27 cellular contexts compared by ENCODE assay signal in genomic region chr19:16188521-16188920, GRCh38. TPM values are rescaled to one million over a fixed set of nuclear protein-coding genes. Genes with fewer than 3 reads are reported as not detected.
A peak's percentile ranks its signal among the peaks of the same experiment; 100 is the strongest.
DNase-seq lines count a peak whose midpoint lies in the region; ATAC-seq, FAIRE-seq and TF ChIP-seq lines count a peak whose summit lies in the region.
"Had no signal": no experiment of that assay in that cellular context is flagged by ENCODE, and none has a peak within 500 bp of the region (broad histone marks: within the 10 kb centered on the region; RNA-seq: fewer than 3 reads in every experiment).

No MANE protein-coding gene starts in this region.

- no peak overlapping the region for H3K4me3 ChIP-seq in astrocyte (ENCODE audit: insufficient read depth, low read depth, low read length)
- no peak overlapping the region for H3K4me3 ChIP-seq in naive thymus-derived CD4-positive, alpha-beta T cell (ENCODE audit: low read length)
- H3K4me3 ChIP-seq in WERI-Rb-1 (ENCODE audit: low read depth, low read length), result no peak overlapping the region
- H3K4me3 ChIP-seq: prostate gland, upper lobe of left lung had no signal

- FAIRE-seq in astrocyte (lab: Jason Lieb, UNC), result no peak

- peaks cover 35% of the 10 kb centered on the region for H3K79me2 ChIP-seq in astrocyte (ENCODE audit: insufficient read depth, low read length)

- no peak overlapping the region for H3K9ac ChIP-seq in astrocyte (ENCODE audit: low read length)

- no peaks in the 10 kb centered on the region for H3K27me3 Mint-ChIP-seq in stimulated activated naive CD8-positive, alpha-beta T cell treated with anti-CD3 and anti-CD28 coated beads, Interleukin-15, amount 100 ng/mL, for 72 hours
- H3K27me3 Mint-ChIP-seq in astrocyte (ENCODE audit: low read depth, unreplicated experiment) (no peaks in the 10 kb centered on the region), type B pancreatic cell (no peaks in the 10 kb centered on the region)
- peaks cover 0 to 2% (median 0%) of the 10 kb centered on the region in 5 donors for H3K27me3 Mint-ChIP-seq in naive thymus-derived CD4-positive, alpha-beta T cell

- no peaks in the 10 kb centered on the region for H3K27me3 ChIP-seq in astrocyte (ENCODE audit: insufficient read depth, low read length)
- no peaks in the 10 kb centered on the region for H3K27me3 ChIP-seq in naive thymus-derived CD4-positive, alpha-beta T cell (ENCODE audit: control insufficient read depth in 2 of 2, insufficient read depth in 2 of 2, low read length in 2 of 2)
- no peaks in the 10 kb centered on the region for H3K27me3 ChIP-seq in WERI-Rb-1 (ENCODE audit: insufficient read depth, low read depth, severe bottlenecking)
- H3K27me3 ChIP-seq in foreskin keratinocyte, result no peaks in the 10 kb centered on the region
- H3K27me3 ChIP-seq: BE2C, upper lobe of left lung had no signal

- H3K27ac Mint-ChIP-seq in stimulated activated naive CD8-positive, alpha-beta T cell treated with anti-CD3 and anti-CD28 coated beads, Interleukin-15, amount 100 ng/mL, for 72 hours, result peak overlapping the region; percentile 53 to 91
- no peak overlapping the region for H3K27ac Mint-ChIP-seq in astrocyte (ENCODE audit: unreplicated experiment)
- H3K27ac Mint-ChIP-seq in naive thymus-derived CD4-positive, alpha-beta T cell, result peak overlapping the region in 4 of 9 donors; percentile 4 to 57 (median 18)
- H3K27ac Mint-ChIP-seq in type B pancreatic cell, result peak overlapping the region; percentile 34

- no peak overlapping the region for H3K4me3 Mint-ChIP-seq in stimulated activated naive CD8-positive, alpha-beta T cell treated with anti-CD3 and anti-CD28 coated beads, Interleukin-15, amount 100 ng/mL, for 72 hours
- H3K4me3 Mint-ChIP-seq in astrocyte (ENCODE audit: unreplicated experiment) (peak overlapping the region; percentile 71), type B pancreatic cell (peak overlapping the region; percentile 42)
- peak overlapping the region in 4 of 10 donors; percentile 6 to 66 (median 28) for H3K4me3 Mint-ChIP-seq in naive thymus-derived CD4-positive, alpha-beta T cell

- POLR2A ChIA-PET in naive thymus-derived CD4-positive, alpha-beta T cell (lab: Charles Lee), result interaction anchor here (1.2 to 1.3 kb wide), 2 partner anchors 9 to 26 kb away, joined by 3 read pairs; partner anchors contain the start of gene AP1M1

- H3K9me3 ChIP-seq in astrocyte (ENCODE audit: insufficient read depth, low read depth, low read length) (no peaks in the 10 kb centered on the region), WERI-Rb-1 (ENCODE audit: severe bottlenecking) (no peaks in the 10 kb centered on the region)
- H3K9me3 ChIP-seq in naive thymus-derived CD4-positive, alpha-beta T cell (ENCODE audit: control insufficient read depth in 2 of 3, low read length in 3 of 3), result no peaks in the 10 kb centered on the region
- H3K9me3 ChIP-seq: BE2C, prostate gland, upper lobe of left lung had no signal

- DNase-seq in stimulated activated naive CD8-positive, alpha-beta T cell treated with anti-CD3 and anti-CD28 coated beads, Interleukin-15, amount 100 ng/mL, for 72 hours, result no peak
- no peak for DNase-seq in stimulated activated naive CD8-positive, alpha-beta T cell treated with anti-CD3 and anti-CD28 coated beads, Interleukin-15, Interleukin-2, amounts not matched to agents 100 U/mL and 50 U/mL, for 24 hours
- no peak for DNase-seq in astrocyte (ENCODE audit: low read depth)
- no peak for DNase-seq in naive thymus-derived CD4-positive, alpha-beta T cell
- no peak for DNase-seq in type B pancreatic cell (ENCODE audit: extremely low spot score, unreplicated experiment)
- no peak for DNase-seq in WERI-Rb-1
- DNase-seq in activated CD4-positive, CD25-positive, alpha-beta regulatory T cell treated with anti-CD3 and anti-CD28 coated beads, Interleukin-2, amount 50 U/mL, for 72 hours, result no peak
- no peak for DNase-seq in foreskin keratinocyte
- DNase-seq: ACHN; activated CD4-positive, alpha-beta T cell treated with anti-CD3 and anti-CD28 coated beads for 1 hour; activated effector memory CD4-positive, alpha-beta T cell treated with Interleukin-2 at 50 U/mL for 16 hours; amniotic stem cell; BE2C; COR-L47; DMS79 treated with DMSO at 0.1 percent for 48 hours; GOT3; hippocampal formation; NCI-H2107; SHP77; stimulated activated CD4-positive, alpha-beta T cell treated with anti-CD3 and anti-CD28 coated beads, Interleukin-12 subunit alpha, Interleukin-12 subunit beta, amount 100 ng/mL, for 4 hours; stimulated activated CD4-positive, alpha-beta T cell treated with anti-CD3 and anti-CD28 coated beads, Interleukin-2, amount 100 ng/mL, for 48 hours; substantia nigra; T-helper 2 cell; upper lobe of left lung had no signal

- intact Hi-C loops in naive thymus-derived CD4-positive, alpha-beta T cell (cut with micrococcal nuclease), result no loop called here

- peaks cover 12% of the 10 kb centered on the region for H3K4me1 ChIP-seq in astrocyte (ENCODE audit: insufficient read depth, low read length)
- peaks cover 13 to 16% of the 10 kb centered on the region in 2 donors for H3K4me1 ChIP-seq in naive thymus-derived CD4-positive, alpha-beta T cell (ENCODE audit: control insufficient read depth in 2 of 2, insufficient read depth in 2 of 2, low read length in 2 of 2)
- H3K4me1 ChIP-seq in foreskin keratinocyte, result peaks cover 4% of the 10 kb centered on the region
- H3K4me1 ChIP-seq: BE2C had no signal

- ATAC-seq in stimulated activated naive CD8-positive, alpha-beta T cell treated with anti-CD3 and anti-CD28 coated beads, Interleukin-15, amount 100 ng/mL, for 72 hours, result no peak
- no peak for ATAC-seq in stimulated activated naive CD8-positive, alpha-beta T cell treated with anti-CD3 and anti-CD28 coated beads, Interleukin-15, Interleukin-2, amounts not matched to agents 100 U/mL and 50 U/mL, for 24 hours
- ATAC-seq in naive thymus-derived CD4-positive, alpha-beta T cell, result no peak
- no peak for ATAC-seq in foreskin keratinocyte
- ATAC-seq: sciatic nerve had no signal

- TF ChIP-seq CTCF in astrocyte (IDR thresholded peaks at IDR 0.05; ENCODE audit: insufficient read depth, low read depth, low read length) (no peak), type B pancreatic cell (conservative IDR thresholded peaks at IDR 0.05) (no peak), WERI-Rb-1 (IDR thresholded peaks at IDR 0.05; ENCODE audit: low read depth, low read length) (no peak), foreskin keratinocyte (conservative IDR thresholded peaks at IDR 0.05) (no peak)

- peaks cover 32% of the 10 kb centered on the region for H4K20me1 ChIP-seq in astrocyte (ENCODE audit: insufficient read depth, low read length)

- CTCF ChIA-PET in naive thymus-derived CD4-positive, alpha-beta T cell (lab: Charles Lee), result interaction anchor here (0.7 to 0.9 kb wide), 2 partner anchors 147 to 226 kb away, joined by 3 to 4 read pairs; no protein-coding TSS in a partner anchor

- H3K4me2 ChIP-seq in astrocyte (ENCODE audit: low read length), result no peak overlapping the region

- H3K27ac ChIP-seq in astrocyte (ENCODE audit: low read depth, low read length) (no peak overlapping the region), WERI-Rb-1 (no peak overlapping the region), foreskin keratinocyte (no peak overlapping the region)
- H3K27ac ChIP-seq in naive thymus-derived CD4-positive, alpha-beta T cell (ENCODE audit: low read depth, low read length), result peak overlapping the region; percentile 2
- H3K27ac ChIP-seq: prostate gland, upper lobe of left lung had no signal

- H3K36me3 ChIP-seq in astrocyte (ENCODE audit: insufficient read depth, low read length) (peaks cover 30% of the 10 kb centered on the region), WERI-Rb-1 (peaks cover 45% of the 10 kb centered on the region)
- H3K36me3 ChIP-seq in naive thymus-derived CD4-positive, alpha-beta T cell (ENCODE audit: control insufficient read depth in 2 of 3, insufficient read depth in 3 of 3, low read length in 3 of 3), result peaks cover 10 to 59% (median 31%) of the 10 kb centered on the region in 3 experiments

- no peak overlapping the region for H2AFZ ChIP-seq in astrocyte (ENCODE audit: low read depth, low read length)

- H3K4me1 Mint-ChIP-seq in stimulated activated naive CD8-positive, alpha-beta T cell treated with anti-CD3 and anti-CD28 coated beads, Interleukin-15, amount 100 ng/mL, for 72 hours, result peaks cover 36% of the 10 kb centered on the region
- H3K4me1 Mint-ChIP-seq in astrocyte (ENCODE audit: low read depth, unreplicated experiment) (peaks cover 4% of the 10 kb centered on the region), type B pancreatic cell (ENCODE audit: unreplicated experiment) (peaks cover 18% of the 10 kb centered on the region)
- peaks cover 9 to 39% (median 30%) of the 10 kb centered on the region in 7 donors for H3K4me1 Mint-ChIP-seq in naive thymus-derived CD4-positive, alpha-beta T cell

- peaks cover 14% of the 10 kb centered on the region for H3K36me3 Mint-ChIP-seq in astrocyte (ENCODE audit: low read depth, unreplicated experiment)
- peaks cover 4 to 31% (median 11%) of the 10 kb centered on the region in 5 donors for H3K36me3 Mint-ChIP-seq in naive thymus-derived CD4-positive, alpha-beta T cell
- peaks cover 14% of the 10 kb centered on the region for H3K36me3 Mint-ChIP-seq in type B pancreatic cell

- no peaks in the 10 kb centered on the region for H3K9me3 Mint-ChIP-seq in stimulated activated naive CD8-positive, alpha-beta T cell treated with anti-CD3 and anti-CD28 coated beads, Interleukin-15, amount 100 ng/mL, for 72 hours
- H3K9me3 Mint-ChIP-seq in astrocyte (ENCODE audit: unreplicated experiment) (no peaks in the 10 kb centered on the region), type B pancreatic cell (no peaks in the 10 kb centered on the region)
- peaks cover 0 to 5% (median 0%) of the 10 kb centered on the region in 11 donors for H3K9me3 Mint-ChIP-seq in naive thymus-derived CD4-positive, alpha-beta T cell

RNA-seq across cellular contexts. Expression of gene FAM32A, which starts 3.3 kb away (rescaled TPM):
- total RNA-seq in astrocyte (95.4 and 106 TPM in 2 replicates), type B pancreatic cell (ENCODE audit: low replicate concordance) (84.6 and 89.0 TPM in 2 replicates), foreskin keratinocyte (90.5 and 91.1 TPM in 2 replicates)
- 10 to 100 TPM; 45.9 to 69.4 (median 65.9) TPM for total RNA-seq in naive thymus-derived CD4-positive, alpha-beta T cell
- 100 to 1,000 TPM; 139 to 177 TPM for polyA plus RNA-seq in naive thymus-derived CD4-positive, alpha-beta T cell
- polyA plus RNA-seq in foreskin keratinocyte, result 95.4 and 97.8 TPM in 2 replicates

RNA-seq across cellular contexts. Expression of gene AP1M1, which starts 9.2 kb away (rescaled TPM):
- total RNA-seq in astrocyte, result 87.6 and 90.8 TPM in 2 replicates
- total RNA-seq in naive thymus-derived CD4-positive, alpha-beta T cell, result 100 to 1,000 TPM in 4 of 5 experiments, 10 to 100 TPM in 1; 94.9 to 149 (median 125) TPM
- polyA plus RNA-seq in naive thymus-derived CD4-positive, alpha-beta T cell, result 100 to 1,000 TPM; 134 to 169 TPM
- total RNA-seq in type B pancreatic cell (ENCODE audit: low replicate concordance), result 39.9 and 75.0 TPM in 2 replicates
- 56.2 and 62.4 TPM in 2 replicates for total RNA-seq in foreskin keratinocyte
- polyA plus RNA-seq in foreskin keratinocyte, result 59.7 and 61.5 TPM in 2 replicates

RNA-seq across cellular contexts. Expression of gene CIB3, which starts 15.2 kb away (rescaled TPM):
- total RNA-seq in astrocyte, result not detected in 2 replicates
- total RNA-seq in naive thymus-derived CD4-positive, alpha-beta T cell, result not detected
- polyA plus RNA-seq in naive thymus-derived CD4-positive, alpha-beta T cell, result not detected
- not detected in 2 replicates for total RNA-seq in type B pancreatic cell (ENCODE audit: low replicate concordance)
- not detected in 2 replicates for total RNA-seq in foreskin keratinocyte
- not detected in 2 replicates for polyA plus RNA-seq in foreskin keratinocyte
- total RNA-seq: LHCN-M2, prostate gland, sciatic nerve, upper lobe of left lung had no signal

RNA-seq across cellular contexts. Expression of gene HSH2D, which starts 45.0 kb away (rescaled TPM):
- total RNA-seq in astrocyte (not detected in 2 replicates), type B pancreatic cell (ENCODE audit: low replicate concordance) (0.68 and 1.5 TPM in 2 replicates), foreskin keratinocyte (3.1 and 3.2 TPM in 2 replicates)
- 10 to 100 TPM; 20.0 to 60.0 (median 46.4) TPM for total RNA-seq in naive thymus-derived CD4-positive, alpha-beta T cell
- 10 to 100 TPM in 1 of 2 donors, 1 to 10 TPM in 1; 7.2 to 17.8 TPM for polyA plus RNA-seq in naive thymus-derived CD4-positive, alpha-beta T cell
- polyA plus RNA-seq in foreskin keratinocyte, result 3.2 and 3.6 TPM in 2 replicates
- total RNA-seq: LHCN-M2 had no signal

Comparison
In these comparisons a context has a peak if more than half of its experiments do, and no peak if none do; other contexts are left out.
1. H3K4me3 Mint-ChIP-seq: peak in astrocyte (single experiment) and type B pancreatic cell (single experiment); none in stimulated activated naive CD8-positive, alpha-beta T cell treated with anti-CD3 and anti-CD28 coated beads, Interleukin-15, amount 100 ng/mL, for 72 hours (0 of 2).